In genomic region chr7:30692438-30692837, GRCh38 we compare ENCODE assay signal across 1 cellular context.
TF ChIP-seq lines count a peak whose summit lies in the region.

No MANE protein-coding gene starts in this region.

TF ChIP-seq in HepG2, 621 proteins besides CTCF, POLR2A, EP300 and RAD21:
- TF ChIP-seq NRL (CRISPR knock-in tag; IDR thresholded peaks at IDR 0.05; ENCODE audit: borderline replicate concordance) (no peak), ZNF891 (CRISPR knock-in tag; IDR thresholded peaks at IDR 0.05) (no peak), ZNF629 (CRISPR knock-in tag; conservative IDR thresholded peaks at IDR 0.05) (peak; percentile 27; the same call in 1 of the 2 replicates), NPAS2 (CRISPR knock-in tag; IDR thresholded peaks at IDR 0.05; ENCODE audit: borderline replicate concordance) (no peak)
TF ChIP-seq in HepG2: peak in this region for 1.
